In the genomic region with DNA sequence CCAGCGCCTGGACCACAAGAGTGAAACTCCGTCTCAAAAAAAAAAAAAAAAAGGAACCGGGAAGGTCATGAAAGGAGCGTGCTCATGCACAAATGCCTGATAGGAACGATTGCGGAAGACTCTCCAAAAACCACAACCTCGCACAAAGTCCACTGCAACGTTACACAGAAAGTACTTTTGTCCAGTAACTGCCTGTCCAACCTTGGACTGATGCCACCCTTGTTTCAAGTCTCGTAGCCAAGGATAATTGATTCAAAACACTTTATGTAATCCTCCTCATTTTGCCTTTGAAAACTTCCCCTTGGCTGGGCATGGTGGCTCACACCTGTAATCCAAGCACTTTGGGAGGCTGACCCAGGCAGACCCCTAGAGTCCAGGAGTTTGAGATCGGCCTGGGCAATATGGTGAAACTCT, we compare ENCODE assay signal across 1 cellular context.
TF ChIP-seq lines count a peak whose summit lies in the region.

No MANE protein-coding gene starts in this region.

TF ChIP-seq in HepG2, 621 proteins besides CTCF, POLR2A, EP300 and RAD21 (continued from another document and continues in another):
- TF ChIP-seq, protein P1, sequence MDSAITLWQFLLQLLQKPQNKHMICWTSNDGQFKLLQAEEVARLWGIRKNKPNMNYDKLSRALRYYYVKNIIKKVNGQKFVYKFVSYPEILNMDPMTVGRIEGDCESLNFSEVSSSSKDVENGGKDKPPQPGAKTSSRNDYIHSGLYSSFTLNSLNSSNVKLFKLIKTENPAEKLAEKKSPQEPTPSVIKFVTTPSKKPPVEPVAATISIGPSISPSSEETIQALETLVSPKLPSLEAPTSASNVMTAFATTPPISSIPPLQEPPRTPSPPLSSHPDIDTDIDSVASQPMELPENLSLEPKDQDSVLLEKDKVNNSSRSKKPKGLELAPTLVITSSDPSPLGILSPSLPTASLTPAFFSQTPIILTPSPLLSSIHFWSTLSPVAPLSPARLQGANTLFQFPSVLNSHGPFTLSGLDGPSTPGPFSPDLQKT (CRISPR knock-in tag; IDR thresholded peaks at IDR 0.05; ENCODE audit: borderline replicate concordance): no peak
- TF ChIP-seq SALL1 (CRISPR knock-in tag; IDR thresholded peaks at IDR 0.05): peak; percentile 86
- TF ChIP-seq, protein P2, sequence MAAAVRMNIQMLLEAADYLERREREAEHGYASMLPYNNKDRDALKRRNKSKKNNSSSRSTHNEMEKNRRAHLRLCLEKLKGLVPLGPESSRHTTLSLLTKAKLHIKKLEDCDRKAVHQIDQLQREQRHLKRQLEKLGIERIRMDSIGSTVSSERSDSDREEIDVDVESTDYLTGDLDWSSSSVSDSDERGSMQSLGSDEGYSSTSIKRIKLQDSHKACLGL (CRISPR knock-in tag; IDR thresholded peaks at IDR 0.05): no peak
- TF ChIP-seq, protein P3, sequence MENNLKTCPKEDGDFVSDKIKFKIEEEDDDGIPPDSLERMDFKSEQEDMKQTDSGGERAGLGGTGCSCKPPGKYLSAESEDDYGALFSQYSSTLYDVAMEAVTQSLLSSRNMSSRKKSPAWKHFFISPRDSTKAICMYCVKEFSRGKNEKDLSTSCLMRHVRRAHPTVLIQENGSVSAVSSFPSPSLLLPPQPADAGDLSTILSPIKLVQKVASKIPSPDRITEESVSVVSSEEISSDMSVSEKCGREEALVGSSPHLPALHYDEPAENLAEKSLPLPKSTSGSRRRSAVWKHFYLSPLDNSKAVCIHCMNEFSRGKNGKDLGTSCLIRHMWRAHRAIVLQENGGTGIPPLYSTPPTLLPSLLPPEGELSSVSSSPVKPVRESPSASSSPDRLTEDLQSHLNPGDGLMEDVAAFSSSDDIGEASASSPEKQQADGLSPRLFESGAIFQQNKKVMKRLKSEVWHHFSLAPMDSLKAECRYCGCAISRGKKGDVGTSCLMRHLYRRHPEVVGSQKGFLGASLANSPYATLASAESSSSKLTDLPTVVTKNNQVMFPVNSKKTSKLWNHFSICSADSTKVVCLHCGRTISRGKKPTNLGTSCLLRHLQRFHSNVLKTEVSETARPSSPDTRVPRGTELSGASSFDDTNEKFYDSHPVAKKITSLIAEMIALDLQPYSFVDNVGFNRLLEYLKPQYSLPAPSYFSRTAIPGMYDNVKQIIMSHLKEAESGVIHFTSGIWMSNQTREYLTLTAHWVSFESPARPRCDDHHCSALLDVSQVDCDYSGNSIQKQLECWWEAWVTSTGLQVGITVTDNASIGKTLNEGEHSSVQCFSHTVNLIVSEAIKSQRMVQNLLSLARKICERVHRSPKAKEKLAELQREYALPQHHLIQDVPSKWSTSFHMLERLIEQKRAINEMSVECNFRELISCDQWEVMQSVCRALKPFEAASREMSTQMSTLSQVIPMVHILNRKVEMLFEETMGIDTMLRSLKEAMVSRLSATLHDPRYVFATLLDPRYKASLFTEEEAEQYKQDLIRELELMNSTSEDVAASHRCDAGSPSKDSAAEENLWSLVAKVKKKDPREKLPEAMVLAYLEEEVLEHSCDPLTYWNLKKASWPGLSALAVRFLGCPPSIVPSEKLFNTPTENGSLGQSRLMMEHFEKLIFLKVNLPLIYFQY (CRISPR knock-in tag; IDR thresholded peaks at IDR 0.05; ENCODE audit: borderline replicate concordance): no peak
- TF ChIP-seq, protein P4, sequence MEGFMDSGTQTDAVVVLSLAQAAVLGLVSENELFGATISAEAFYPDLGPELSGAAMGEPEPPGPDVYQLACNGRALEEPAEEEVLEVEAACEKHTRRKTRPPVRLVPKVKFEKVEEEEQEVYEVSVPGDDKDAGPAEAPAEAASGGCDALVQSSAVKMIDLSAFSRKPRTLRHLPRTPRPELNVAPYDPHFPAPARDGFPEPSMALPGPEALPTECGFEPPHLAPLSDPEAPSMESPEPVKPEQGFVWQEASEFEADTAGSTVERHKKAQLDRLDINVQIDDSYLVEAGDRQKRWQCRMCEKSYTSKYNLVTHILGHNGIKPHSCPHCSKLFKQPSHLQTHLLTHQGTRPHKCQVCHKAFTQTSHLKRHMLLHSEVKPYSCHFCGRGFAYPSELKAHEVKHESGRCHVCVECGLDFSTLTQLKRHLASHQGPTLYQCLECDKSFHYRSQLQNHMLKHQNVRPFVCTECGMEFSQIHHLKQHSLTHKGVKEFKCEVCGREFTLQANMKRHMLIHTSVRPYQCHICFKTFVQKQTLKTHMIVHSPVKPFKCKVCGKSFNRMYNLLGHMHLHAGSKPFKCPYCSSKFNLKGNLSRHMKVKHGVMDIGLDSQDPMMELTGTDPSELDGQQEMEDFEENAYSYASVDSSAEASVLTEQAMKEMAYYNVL (CRISPR knock-in tag; IDR thresholded peaks at IDR 0.05; ENCODE audit: borderline replicate concordance): peak; percentile 91; the same call in 1 of the 2 replicates
- TF ChIP-seq REPIN1 (CRISPR knock-in tag; IDR thresholded peaks at IDR 0.05; ENCODE audit: borderline replicate concordance, low read depth): peak; percentile 57; the same call in 1 of the 2 replicates
- peak; percentile 22; the same call in 1 of the 2 replicates for TF ChIP-seq GABPB1 (CRISPR knock-in tag; IDR thresholded peaks at IDR 0.05)
- TF ChIP-seq, protein P5, sequence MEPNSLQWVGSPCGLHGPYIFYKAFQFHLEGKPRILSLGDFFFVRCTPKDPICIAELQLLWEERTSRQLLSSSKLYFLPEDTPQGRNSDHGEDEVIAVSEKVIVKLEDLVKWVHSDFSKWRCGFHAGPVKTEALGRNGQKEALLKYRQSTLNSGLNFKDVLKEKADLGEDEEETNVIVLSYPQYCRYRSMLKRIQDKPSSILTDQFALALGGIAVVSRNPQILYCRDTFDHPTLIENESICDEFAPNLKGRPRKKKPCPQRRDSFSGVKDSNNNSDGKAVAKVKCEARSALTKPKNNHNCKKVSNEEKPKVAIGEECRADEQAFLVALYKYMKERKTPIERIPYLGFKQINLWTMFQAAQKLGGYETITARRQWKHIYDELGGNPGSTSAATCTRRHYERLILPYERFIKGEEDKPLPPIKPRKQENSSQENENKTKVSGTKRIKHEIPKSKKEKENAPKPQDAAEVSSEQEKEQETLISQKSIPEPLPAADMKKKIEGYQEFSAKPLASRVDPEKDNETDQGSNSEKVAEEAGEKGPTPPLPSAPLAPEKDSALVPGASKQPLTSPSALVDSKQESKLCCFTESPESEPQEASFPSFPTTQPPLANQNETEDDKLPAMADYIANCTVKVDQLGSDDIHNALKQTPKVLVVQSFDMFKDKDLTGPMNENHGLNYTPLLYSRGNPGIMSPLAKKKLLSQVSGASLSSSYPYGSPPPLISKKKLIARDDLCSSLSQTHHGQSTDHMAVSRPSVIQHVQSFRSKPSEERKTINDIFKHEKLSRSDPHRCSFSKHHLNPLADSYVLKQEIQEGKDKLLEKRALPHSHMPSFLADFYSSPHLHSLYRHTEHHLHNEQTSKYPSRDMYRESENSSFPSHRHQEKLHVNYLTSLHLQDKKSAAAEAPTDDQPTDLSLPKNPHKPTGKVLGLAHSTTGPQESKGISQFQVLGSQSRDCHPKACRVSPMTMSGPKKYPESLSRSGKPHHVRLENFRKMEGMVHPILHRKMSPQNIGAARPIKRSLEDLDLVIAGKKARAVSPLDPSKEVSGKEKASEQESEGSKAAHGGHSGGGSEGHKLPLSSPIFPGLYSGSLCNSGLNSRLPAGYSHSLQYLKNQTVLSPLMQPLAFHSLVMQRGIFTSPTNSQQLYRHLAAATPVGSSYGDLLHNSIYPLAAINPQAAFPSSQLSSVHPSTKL (CRISPR knock-in tag; IDR thresholded peaks at IDR 0.05): peak; percentile 89
- TF ChIP-seq RARG (CRISPR knock-in tag; IDR thresholded peaks at IDR 0.05; ENCODE audit: low read depth): no peak
- TF ChIP-seq, protein P6, sequence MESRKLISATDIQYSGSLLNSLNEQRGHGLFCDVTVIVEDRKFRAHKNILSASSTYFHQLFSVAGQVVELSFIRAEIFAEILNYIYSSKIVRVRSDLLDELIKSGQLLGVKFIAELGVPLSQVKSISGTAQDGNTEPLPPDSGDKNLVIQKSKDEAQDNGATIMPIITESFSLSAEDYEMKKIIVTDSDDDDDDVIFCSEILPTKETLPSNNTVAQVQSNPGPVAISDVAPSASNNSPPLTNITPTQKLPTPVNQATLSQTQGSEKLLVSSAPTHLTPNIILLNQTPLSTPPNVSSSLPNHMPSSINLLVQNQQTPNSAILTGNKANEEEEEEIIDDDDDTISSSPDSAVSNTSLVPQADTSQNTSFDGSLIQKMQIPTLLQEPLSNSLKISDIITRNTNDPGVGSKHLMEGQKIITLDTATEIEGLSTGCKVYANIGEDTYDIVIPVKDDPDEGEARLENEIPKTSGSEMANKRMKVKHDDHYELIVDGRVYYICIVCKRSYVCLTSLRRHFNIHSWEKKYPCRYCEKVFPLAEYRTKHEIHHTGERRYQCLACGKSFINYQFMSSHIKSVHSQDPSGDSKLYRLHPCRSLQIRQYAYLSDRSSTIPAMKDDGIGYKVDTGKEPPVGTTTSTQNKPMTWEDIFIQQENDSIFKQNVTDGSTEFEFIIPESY (CRISPR knock-in tag; IDR thresholded peaks at IDR 0.05): no peak; the same call in 1 of the 2 replicates
- TF ChIP-seq ZNF292 (CRISPR knock-in tag; IDR thresholded peaks at IDR 0.05; ENCODE audit: borderline replicate concordance, low read depth): peak; percentile 36; the same call in 1 of the 2 replicates
- no peak for TF ChIP-seq GTF3A (CRISPR knock-in tag; conservative IDR thresholded peaks at IDR 0.05)
- peak; percentile 19; the same call in 1 of the 2 replicates for TF ChIP-seq TAF1 (CRISPR knock-in tag; IDR thresholded peaks at IDR 0.05)
- TF ChIP-seq, protein P7, sequence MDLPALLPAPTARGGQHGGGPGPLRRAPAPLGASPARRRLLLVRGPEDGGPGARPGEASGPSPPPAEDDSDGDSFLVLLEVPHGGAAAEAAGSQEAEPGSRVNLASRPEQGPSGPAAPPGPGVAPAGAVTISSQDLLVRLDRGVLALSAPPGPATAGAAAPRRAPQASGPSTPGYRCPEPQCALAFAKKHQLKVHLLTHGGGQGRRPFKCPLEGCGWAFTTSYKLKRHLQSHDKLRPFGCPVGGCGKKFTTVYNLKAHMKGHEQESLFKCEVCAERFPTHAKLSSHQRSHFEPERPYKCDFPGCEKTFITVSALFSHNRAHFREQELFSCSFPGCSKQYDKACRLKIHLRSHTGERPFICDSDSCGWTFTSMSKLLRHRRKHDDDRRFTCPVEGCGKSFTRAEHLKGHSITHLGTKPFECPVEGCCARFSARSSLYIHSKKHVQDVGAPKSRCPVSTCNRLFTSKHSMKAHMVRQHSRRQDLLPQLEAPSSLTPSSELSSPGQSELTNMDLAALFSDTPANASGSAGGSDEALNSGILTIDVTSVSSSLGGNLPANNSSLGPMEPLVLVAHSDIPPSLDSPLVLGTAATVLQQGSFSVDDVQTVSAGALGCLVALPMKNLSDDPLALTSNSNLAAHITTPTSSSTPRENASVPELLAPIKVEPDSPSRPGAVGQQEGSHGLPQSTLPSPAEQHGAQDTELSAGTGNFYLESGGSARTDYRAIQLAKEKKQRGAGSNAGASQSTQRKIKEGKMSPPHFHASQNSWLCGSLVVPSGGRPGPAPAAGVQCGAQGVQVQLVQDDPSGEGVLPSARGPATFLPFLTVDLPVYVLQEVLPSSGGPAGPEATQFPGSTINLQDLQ (CRISPR knock-in tag; IDR thresholded peaks at IDR 0.05): no peak
- TF ChIP-seq TSC22D2 (CRISPR knock-in tag; IDR thresholded peaks at IDR 0.05; ENCODE audit: borderline replicate concordance): no peak
- peak; percentile 80 for TF ChIP-seq RFXAP (CRISPR knock-in tag; IDR thresholded peaks at IDR 0.05; ENCODE audit: borderline replicate concordance)
- TF ChIP-seq, protein P8, sequence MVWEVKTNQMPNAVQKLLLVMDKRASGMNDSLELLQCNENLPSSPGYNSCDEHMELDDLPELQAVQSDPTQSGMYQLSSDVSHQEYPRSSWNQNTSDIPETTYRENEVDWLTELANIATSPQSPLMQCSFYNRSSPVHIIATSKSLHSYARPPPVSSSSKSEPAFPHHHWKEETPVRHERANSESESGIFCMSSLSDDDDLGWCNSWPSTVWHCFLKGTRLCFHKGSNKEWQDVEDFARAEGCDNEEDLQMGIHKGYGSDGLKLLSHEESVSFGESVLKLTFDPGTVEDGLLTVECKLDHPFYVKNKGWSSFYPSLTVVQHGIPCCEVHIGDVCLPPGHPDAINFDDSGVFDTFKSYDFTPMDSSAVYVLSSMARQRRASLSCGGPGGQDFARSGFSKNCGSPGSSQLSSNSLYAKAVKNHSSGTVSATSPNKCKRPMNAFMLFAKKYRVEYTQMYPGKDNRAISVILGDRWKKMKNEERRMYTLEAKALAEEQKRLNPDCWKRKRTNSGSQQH (CRISPR knock-in tag; IDR thresholded peaks at IDR 0.05; ENCODE audit: low read depth): no peak
- peak; percentile 69; the same call in 1 of the 2 replicates for TF ChIP-seq ZBTB7B (CRISPR knock-in tag; IDR thresholded peaks at IDR 0.05)
- TF ChIP-seq, protein P9, sequence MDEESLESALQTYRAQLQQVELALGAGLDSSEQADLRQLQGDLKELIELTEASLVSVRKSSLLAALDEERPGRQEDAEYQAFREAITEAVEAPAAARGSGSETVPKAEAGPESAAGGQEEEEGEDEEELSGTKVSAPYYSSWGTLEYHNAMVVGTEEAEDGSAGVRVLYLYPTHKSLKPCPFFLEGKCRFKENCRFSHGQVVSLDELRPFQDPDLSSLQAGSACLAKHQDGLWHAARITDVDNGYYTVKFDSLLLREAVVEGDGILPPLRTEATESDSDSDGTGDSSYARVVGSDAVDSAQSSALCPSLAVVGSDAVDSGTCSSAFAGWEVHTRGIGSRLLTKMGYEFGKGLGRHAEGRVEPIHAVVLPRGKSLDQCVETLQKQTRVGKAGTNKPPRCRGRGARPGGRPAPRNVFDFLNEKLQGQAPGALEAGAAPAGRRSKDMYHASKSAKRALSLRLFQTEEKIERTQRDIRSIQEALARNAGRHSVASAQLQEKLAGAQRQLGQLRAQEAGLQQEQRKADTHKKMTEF (CRISPR knock-in tag; IDR thresholded peaks at IDR 0.05): peak; percentile 84
- TF ChIP-seq ZNF253 (CRISPR knock-in tag; IDR thresholded peaks at IDR 0.05; ENCODE audit: borderline replicate concordance): no peak
- TF ChIP-seq, protein P10, sequence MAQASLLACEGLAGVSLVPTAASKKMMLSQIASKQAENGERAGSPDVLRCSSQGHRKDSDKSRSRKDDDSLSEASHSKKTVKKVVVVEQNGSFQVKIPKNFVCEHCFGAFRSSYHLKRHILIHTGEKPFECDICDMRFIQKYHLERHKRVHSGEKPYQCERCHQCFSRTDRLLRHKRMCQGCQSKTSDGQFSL (CRISPR knock-in tag; IDR thresholded peaks at IDR 0.05): no peak
- TF ChIP-seq CBX1 (IDR thresholded peaks at IDR 0.05; ENCODE audit: low read depth): no peak
- no peak for TF ChIP-seq NFRKB (IDR thresholded peaks at IDR 0.05)
- no peak for TF ChIP-seq MTA1 (CRISPR knock-in tag; IDR thresholded peaks at IDR 0.05; ENCODE audit: borderline replicate concordance)
- TF ChIP-seq MZF1 (CRISPR knock-in tag; IDR thresholded peaks at IDR 0.05; ENCODE audit: borderline replicate concordance): no peak
- TF ChIP-seq ZNF460 (CRISPR knock-in tag; IDR thresholded peaks at IDR 0.05; ENCODE audit: borderline replicate concordance): peak; percentile 99
- no peak for TF ChIP-seq ZC3H13 (CRISPR knock-in tag; IDR thresholded peaks at IDR 0.05)
- TF ChIP-seq EZH2 (conservative IDR thresholded peaks at IDR 0.05; ENCODE audit: low read depth, low read length): no peak
